Comparison of ENCODE assay signal across 11 cellular contexts in genomic region chr2:120004254-120004653, GRCh38.
"Had no signal": no experiment of that assay in that cellular context is flagged by ENCODE, and none has a peak within 500 bp of the region (broad histone marks: within the 10 kb centered on the region; RNA-seq: fewer than 3 reads in every experiment).

No MANE protein-coding gene starts in this region.

- H3K27ac Mint-ChIP-seq: GM23338, HFFc6 had no signal

- H3K9me3 Mint-ChIP-seq: GM23338, H9, HFFc6 had no signal

- H3K9ac ChIP-seq: GM23248 had no signal

- H2AFZ ChIP-seq: GM23248, GM23338 had no signal

- H3K4me3 Mint-ChIP-seq: GM23338, H9, HFFc6 had no signal

- H3K4me3 ChIP-seq: GM23248, GM23338, HAP-1 had no signal

- H3K9me3 ChIP-seq: HAP-1 had no signal

- ATAC-seq: GM23338, HCT116 had no signal

- H3K4me1 ChIP-seq: HAP-1 had no signal

- H3K4me2 ChIP-seq: GM23338 had no signal

- DNase-seq: GM23248, GOT3, H7, H9, HCEC 1CT, HFFc6 had no signal

- H3K27ac ChIP-seq: GM23248 had no signal

- FAIRE-seq: H1, H54 had no signal

- H3K36me3 ChIP-seq: HAP-1 had no signal
